In genomic region chr10:30742471-30742870, GRCh38 we compare ENCODE assay signal across 11 cellular contexts.
DNase-seq lines count a peak whose midpoint lies in the region; ATAC-seq lines count a peak whose summit lies in the region.
"Had no signal": no experiment of that assay in that cellular context is flagged by ENCODE, and none has a peak within 500 bp of the region (broad histone marks: within the 10 kb centered on the region; RNA-seq: fewer than 3 reads in every experiment).

No MANE protein-coding gene starts in this region.

- peak; percentile 84 for ATAC-seq in HG02678 (IDR thresholded peaks at IDR 0.05; ENCODE audit: unreplicated experiment)
- peak; percentile 57 for ATAC-seq in HG03565 (IDR thresholded peaks at IDR 0.05; ENCODE audit: unreplicated experiment)
- ATAC-seq: sciatic nerve had no signal

- DNase-seq in stimulated activated CD4-positive, alpha-beta T cell treated with anti-CD3 and anti-CD28 coated beads, Interleukin-4, amount 100 ng/mL, for 24 hours, result peak; percentile 16
- no peak for DNase-seq in stimulated activated CD4-positive, alpha-beta T cell treated with anti-CD3 and anti-CD28 coated beads, Interleukin-4, amount 100 ng/mL, for 4 hours
- no peak for DNase-seq in SIG-M5 treated with dmso at 0.1 percent for 504 hours (lab: John Stamatoyannopoulos, UW; ENCODE audit: unreplicated experiment)
- DNase-seq in NCI-H187 treated with DMSO at 0.1 percent for 48 hours (lab: John Stamatoyannopoulos, UW), result no peak
- DNase-seq in epidermal melanocyte (ENCODE audit: insufficient read length, low spot score), result no peak
- DNase-seq in AG20443 (ENCODE audit: low spot score), result no peak
- DNase-seq: activated T-cell treated with anti-CD3 and anti-CD28 coated beads for 4 hours, NCI-H2171 treated with DMSO at 0.1 percent for 48 hours had no signal
